In genomic region chr19:38557205-38557799, GRCh38 we compare ENCODE assay signal across 1 cellular context.
A peak's percentile ranks its signal among the peaks of the same experiment; 100 is the strongest.
TF ChIP-seq lines count a peak whose summit lies in the region.

No MANE protein-coding gene starts in this region.

TF ChIP-seq in K562, 482 proteins besides CTCF, POLR2A, EP300 and RAD21 (continued from another document and continues in another):
- no peak for TF ChIP-seq E2F1 (CRISPR knock-in tag; IDR thresholded peaks at IDR 0.05)
- TF ChIP-seq FOXP4 (CRISPR knock-in tag; IDR thresholded peaks at IDR 0.05; ENCODE audit: borderline replicate concordance), result 0 out of 2 replicates have a peak, but pooled peaks have one; percentile 24
- no peak for TF ChIP-seq PBX2 (CRISPR knock-in tag; IDR thresholded peaks at IDR 0.05; ENCODE audit: low read depth)
- TF ChIP-seq PBX2 (tag; conservative IDR thresholded peaks at IDR 0.05; ENCODE audit: low read depth), result peak; percentile 40
- no peak for TF ChIP-seq ZBTB5 (IDR thresholded peaks at IDR 0.05)
- TF ChIP-seq EGR1 (conservative IDR thresholded peaks at IDR 0.05), result peak; percentile 57; the same call in 1 of the 2 replicates
- TF ChIP-seq USF2 (CRISPR knock-in tag; IDR thresholded peaks at IDR 0.05), result no peak
- TF ChIP-seq PCBP2 (IDR thresholded peaks at IDR 0.05; ENCODE audit: low read depth, low read length, poor library complexity, severe bottlenecking), result no peak
- TF ChIP-seq ZBTB9 (CRISPR knock-in tag; IDR thresholded peaks at IDR 0.05), result no peak
- TF ChIP-seq POLR2H (tag; IDR thresholded peaks at IDR 0.05; ENCODE audit: low read depth), result no peak
- no peak for TF ChIP-seq MLX (CRISPR knock-in tag; conservative IDR thresholded peaks at IDR 0.05)
- no peak for TF ChIP-seq NFATC3 (IDR thresholded peaks at IDR 0.05)
- TF ChIP-seq C11orf30 (IDR thresholded peaks at IDR 0.05; ENCODE audit: low read depth), result peak; percentile 90
- TF ChIP-seq ZNF408 (CRISPR knock-in tag; IDR thresholded peaks at IDR 0.05; ENCODE audit: low read depth), result no peak
- no peak for TF ChIP-seq ZNF507 (tag; conservative IDR thresholded peaks at IDR 0.05)
- no peak for TF ChIP-seq REST (CRISPR knock-in tag; IDR thresholded peaks at IDR 0.05; ENCODE audit: low read depth)
- no peak for TF ChIP-seq ZNF253 (CRISPR knock-in tag; conservative IDR thresholded peaks at IDR 0.05)
- peak; percentile 93 for TF ChIP-seq FOSL1 (tag; conservative IDR thresholded peaks at IDR 0.05)
- TF ChIP-seq ZNF197 (CRISPR knock-in tag; IDR thresholded peaks at IDR 0.05; ENCODE audit: low read depth), result no peak
- TF ChIP-seq CCNT2 (IDR thresholded peaks at IDR 0.05; ENCODE audit: borderline replicate concordance, extremely low read depth, insufficient read length, low read depth, low read length), result no peak
- no peak for TF ChIP-seq SIRT6 (IDR thresholded peaks at IDR 0.05; ENCODE audit: low read depth, low read length)
- no peak for TF ChIP-seq PHB (CRISPR knock-in tag; IDR thresholded peaks at IDR 0.05)
- TF ChIP-seq ESRRB (CRISPR knock-in tag; IDR thresholded peaks at IDR 0.05; ENCODE audit: borderline replicate concordance), result no peak
- no peak for TF ChIP-seq RFX5 (IDR thresholded peaks at IDR 0.05; ENCODE audit: low read depth, low read length)
- no peak for TF ChIP-seq ZNF121 (CRISPR knock-in tag; conservative IDR thresholded peaks at IDR 0.05)
- no peak for TF ChIP-seq FOXA3 (CRISPR knock-in tag; conservative IDR thresholded peaks at IDR 0.05 in 1 of 2, IDR thresholded peaks at IDR 0.05 in 1 of 2)
- TF ChIP-seq LCOR (CRISPR knock-in tag; IDR thresholded peaks at IDR 0.05), result 0 out of 2 replicates have a peak, but pooled peaks have one; percentile 29
- 0 out of 2 replicates have a peak, but pooled peaks have one; percentile 25 for TF ChIP-seq MTA2 (IDR thresholded peaks at IDR 0.05; ENCODE audit: low read depth)
- peak; percentile 78; the same call in 1 of the 2 replicates for TF ChIP-seq SOX6 (IDR thresholded peaks at IDR 0.05)
- TF ChIP-seq ARID4B (CRISPR knock-in tag; IDR thresholded peaks at IDR 0.05), result no peak
- TF ChIP-seq RFX7 (CRISPR knock-in tag; IDR thresholded peaks at IDR 0.05), result no peak
- TF ChIP-seq ZBTB17 (CRISPR knock-in tag; IDR thresholded peaks at IDR 0.05), result no peak
- peak; percentile 83 for TF ChIP-seq TEAD4 (IDR thresholded peaks at IDR 0.05; ENCODE audit: low read length)
- TF ChIP-seq TEAD4 (CRISPR knock-in tag; IDR thresholded peaks at IDR 0.05; ENCODE audit: borderline replicate concordance), result no peak
- TF ChIP-seq ELF4 (CRISPR knock-in tag; IDR thresholded peaks at IDR 0.05), result no peak
- 0 out of 2 replicates have a peak, but pooled peaks have one; percentile 36 for TF ChIP-seq POLR2AphosphoS5 (IDR thresholded peaks at IDR 0.05; ENCODE audit: control insufficient read depth, insufficient read depth, low read depth, low read length)
- TF ChIP-seq KDM4B (IDR thresholded peaks at IDR 0.05; ENCODE audit: borderline replicate concordance in 2 of 2, low read depth in 1 of 2), result no peak
- TF ChIP-seq FOXA1 (IDR thresholded peaks at IDR 0.05; ENCODE audit: borderline replicate concordance), result no peak
- no peak for TF ChIP-seq FOXJ2 (tag; IDR thresholded peaks at IDR 0.05)
- no peak for TF ChIP-seq ZC3H11A (IDR thresholded peaks at IDR 0.05; ENCODE audit: low read depth, low read length)
- TF ChIP-seq ZNF512 (tag; IDR thresholded peaks at IDR 0.05), result no peak
